In genomic region chr12:1668833-1669543, GRCh38 we compare ENCODE assay signal across 1 cellular context.
A peak's percentile ranks its signal among the peaks of the same experiment; 100 is the strongest.
TF ChIP-seq lines count a peak whose summit lies in the region.

No MANE protein-coding gene starts in this region.

TF ChIP-seq in HepG2, 621 proteins besides CTCF, POLR2A, EP300 and RAD21 (continued from another document and continues in another):
- TF ChIP-seq SNAPC4 (CRISPR knock-in tag; IDR thresholded peaks at IDR 0.05) (no peak), AGO2 (optimal IDR thresholded peaks at IDR 0.05; ENCODE audit: low read depth, low read length) (no peak), ZNF782 (CRISPR knock-in tag; IDR thresholded peaks at IDR 0.05; ENCODE audit: borderline replicate concordance) (no peak), FOXO1 (CRISPR knock-in tag; IDR thresholded peaks at IDR 0.05) (peak; percentile 75; the same call in 1 of the 2 replicates), ZNF672 (CRISPR knock-in tag; IDR thresholded peaks at IDR 0.05) (no peak), ZXDC (CRISPR knock-in tag; IDR thresholded peaks at IDR 0.05) (no peak), ARID2 (CRISPR knock-in tag; IDR thresholded peaks at IDR 0.05; ENCODE audit: borderline replicate concordance) (0 out of 2 replicates have a peak, but pooled peaks have one; percentile 26), ZNF780A (CRISPR knock-in tag; IDR thresholded peaks at IDR 0.05) (no peak), ATF7 (IDR thresholded peaks at IDR 0.05) (no peak), ATF7 (CRISPR knock-in tag; IDR thresholded peaks at IDR 0.05) (no peak), ZHX2 (IDR thresholded peaks at IDR 0.05; ENCODE audit: low read depth) (no peak), ZHX2 (CRISPR knock-in tag; IDR thresholded peaks at IDR 0.05; ENCODE audit: borderline replicate concordance) (no peak), FOSL1 (CRISPR knock-in tag; IDR thresholded peaks at IDR 0.05; ENCODE audit: borderline replicate concordance) (no peak), ZNF264 (CRISPR knock-in tag; IDR thresholded peaks at IDR 0.05) (peak; percentile 16; the same call in 1 of the 2 replicates), ZNF446 (CRISPR knock-in tag; IDR thresholded peaks at IDR 0.05) (no peak), TEAD2 (CRISPR knock-in tag; IDR thresholded peaks at IDR 0.05) (no peak), ZNF580 (CRISPR knock-in tag; IDR thresholded peaks at IDR 0.05; ENCODE audit: borderline replicate concordance, low read depth) (no peak), ZFP41 (CRISPR knock-in tag; IDR thresholded peaks at IDR 0.05; ENCODE audit: borderline replicate concordance) (no peak), ZFP36 (IDR thresholded peaks at IDR 0.05; ENCODE audit: borderline replicate concordance, low read depth, low read length, partially characterized antibody) (no peak), KAT7 (CRISPR knock-in tag; IDR thresholded peaks at IDR 0.05; ENCODE audit: borderline replicate concordance) (no peak), SAP130 (CRISPR knock-in tag; IDR thresholded peaks at IDR 0.05; ENCODE audit: low read depth) (peak; percentile 85), ZNF674 (CRISPR knock-in tag; IDR thresholded peaks at IDR 0.05; ENCODE audit: low read depth) (no peak), ZNF713 (CRISPR knock-in tag; IDR thresholded peaks at IDR 0.05) (no peak), BORCS8-MEF2B (CRISPR knock-in tag; IDR thresholded peaks at IDR 0.05) (no peak), ATF5 (CRISPR knock-in tag; IDR thresholded peaks at IDR 0.05; ENCODE audit: low read depth) (no peak), ZNF382 (CRISPR knock-in tag; IDR thresholded peaks at IDR 0.05; ENCODE audit: borderline replicate concordance) (no peak), RARG (CRISPR knock-in tag; IDR thresholded peaks at IDR 0.05; ENCODE audit: low read depth) (no peak), ZSCAN12 (CRISPR knock-in tag; IDR thresholded peaks at IDR 0.05) (no peak), MIER3 (CRISPR knock-in tag; IDR thresholded peaks at IDR 0.05; ENCODE audit: borderline replicate concordance) (peak; percentile 38; the same call in 1 of the 2 replicates), STAT5B (CRISPR knock-in tag; IDR thresholded peaks at IDR 0.05) (no peak), ZNF33B (CRISPR knock-in tag; IDR thresholded peaks at IDR 0.05) (no peak), KAT8 (CRISPR knock-in tag; IDR thresholded peaks at IDR 0.05) (peak; percentile 64; the same call in 1 of the 2 replicates), JDP2 (CRISPR knock-in tag; IDR thresholded peaks at IDR 0.05; ENCODE audit: borderline replicate concordance) (no peak), POLR2AphosphoS2 (IDR thresholded peaks at IDR 0.05; ENCODE audit: low read depth, low read length) (no peak), SATB2 (CRISPR knock-in tag; IDR thresholded peaks at IDR 0.05) (no peak), FOXP4 (CRISPR knock-in tag; IDR thresholded peaks at IDR 0.05) (peak; percentile 88), MEIS2 (CRISPR knock-in tag; IDR thresholded peaks at IDR 0.05) (peak; percentile 23; the same call in 1 of the 2 replicates), ZNF34 (CRISPR knock-in tag; IDR thresholded peaks at IDR 0.05; ENCODE audit: borderline replicate concordance) (no peak), NR2C2 (CRISPR knock-in tag; IDR thresholded peaks at IDR 0.05; ENCODE audit: borderline replicate concordance) (peak; percentile 62)
